ENCODE assay signal across 8 cellular contexts in genomic region chr10:22253578-22253882, GRCh38. TPM values are rescaled to one million over a fixed set of nuclear protein-coding genes. Genes with fewer than 3 reads are reported as not detected.
DNase-seq lines count a peak whose midpoint lies in the region; ATAC-seq and TF ChIP-seq lines count a peak whose summit lies in the region.

No MANE protein-coding gene starts in this region.

- H3K9ac ChIP-seq in neural progenitor cell: no peak overlapping the region

- H3K79me2 ChIP-seq in neural progenitor cell (ENCODE audit: low read depth): no peaks in the 10 kb centered on the region

- peak overlapping the region; percentile 89 to 98 (median 97) for H3K27ac Mint-ChIP-seq in CD4-positive, alpha-beta memory T cell
- peak overlapping the region; percentile 96 for H3K27ac Mint-ChIP-seq in activated CD4-positive, alpha-beta memory T cell treated with anti-CD3 and anti-CD28 coated beads, Interleukin-2, amount 10 ng/mL, durations not matched to agents 7 days and 5 days
- H3K27ac Mint-ChIP-seq in neural progenitor cell: no peak overlapping the region

- WGBS in aorta, 2 donors: 64 to 65% methylated on average over 24 of the region's 24 CpGs

- peaks cover 5% of the 10 kb centered on the region for H4K20me1 ChIP-seq in neural progenitor cell (ENCODE audit: low read depth)

- peaks cover 8 to 44% (median 25%) of the 10 kb centered on the region in 4 donors for H3K4me1 Mint-ChIP-seq in CD4-positive, alpha-beta memory T cell
- peaks cover 28% of the 10 kb centered on the region for H3K4me1 Mint-ChIP-seq in activated CD4-positive, alpha-beta memory T cell treated with anti-CD3 and anti-CD28 coated beads, Interleukin-2, amount 10 ng/mL, durations not matched to agents 7 days and 5 days
- H3K4me1 Mint-ChIP-seq in neural progenitor cell: peaks cover 6% of the 10 kb centered on the region

- peak; percentile 55 for ATAC-seq in aorta (ENCODE audit: low FRiP score)

- intact Hi-C loops in CD4-positive, alpha-beta memory T cell (cut with micrococcal nuclease): loop anchor here (1.0 to 10.0 kb wide), 7 partner anchors 63 to 841 kb away; partner anchors contain the start of genes COMMD3, DNAJC1, MSRB2 and SKIDA1
- intact Hi-C loops in aorta (cut with DNase I): loop anchor here (2.0 to 10.0 kb wide), 7 partner anchors 25 to 811 kb away; partner anchors contain the start of genes COMMD3 (in 2 of the 2) and DNAJC1 (in 1 of the 2)

- peak; percentile 44 to 56 (median 51) for DNase-seq in CD4-positive, alpha-beta memory T cell
- DNase-seq in activated CD4-positive, alpha-beta memory T cell treated with anti-CD3 and anti-CD28 coated beads, Interleukin-2, amount 10 ng/mL, durations not matched to agents 7 days and 5 days: peak; percentile 46
- DNase-seq in fibroblast of mammary gland (ENCODE audit: low read depth) (no peak), neural progenitor cell (ENCODE audit: low spot score) (peak; percentile 72), aorta (peak; percentile 72 to 87), dedifferentiated amniotic fluid mesenchymal stem cell (ENCODE audit: extremely low spot score) (no peak), NCI-H69 (lab: John Stamatoyannopoulos, UW) (no peak), midbrain (lab: John Stamatoyannopoulos, UW) (no peak)

- POLR2A ChIA-PET in CD4-positive, alpha-beta memory T cell (lab: Charles Lee; ENCODE audit: partially characterized antibody): interaction anchor here (1.0 to 5.6 kb wide), 13 partner anchors 10 to 726 kb away, joined by 3 to 66 read pairs (median 5); partner anchors contain the start of genes COMMD3 and DNAJC1
- POLR2A ChIA-PET in activated CD4-positive, alpha-beta memory T cell treated with anti-CD3 and anti-CD28 coated beads, Interleukin-2, amount 10 ng/mL, durations not matched to agents 7 days and 5 days (lab: Charles Lee): interaction anchor here (1.0 to 3.6 kb wide), 9 partner anchors 15 to 260 kb away, joined by 3 to 32 read pairs (median 7); partner anchors contain the start of genes COMMD3 and DNAJC1

- peak overlapping the region; percentile 94 for H2AFZ ChIP-seq in neural progenitor cell (replicated peaks)

- no peaks in the 10 kb centered on the region for H3K9me3 ChIP-seq in CD4-positive, alpha-beta memory T cell (ENCODE audit: control insufficient read depth in 1 of 2, low read length in 2 of 2)
- H3K9me3 ChIP-seq in neural progenitor cell (ENCODE audit: low read depth): no peaks in the 10 kb centered on the region
- H3K9me3 ChIP-seq in aorta (ENCODE audit: control insufficient read depth, low read length): no peaks in the 10 kb centered on the region

- peak overlapping the region; percentile 70 to 97 for H3K4me3 ChIP-seq in CD4-positive, alpha-beta memory T cell (ENCODE audit: low read length in 2 of 2)
- peak overlapping the region; percentile 67 for H3K4me3 ChIP-seq in fibroblast of mammary gland (ENCODE audit: control insufficient read depth, low read depth, low read length)
- H3K4me3 ChIP-seq in neural progenitor cell: peak overlapping the region; percentile 60
- H3K4me3 ChIP-seq in aorta (ENCODE audit: low read length in 2 of 2): no peak overlapping the region

- H3K9me3 Mint-ChIP-seq in CD4-positive, alpha-beta memory T cell: peaks cover 0 to 2% (median 0%) of the 10 kb centered on the region in 8 donors
- no peaks in the 10 kb centered on the region for H3K9me3 Mint-ChIP-seq in activated CD4-positive, alpha-beta memory T cell treated with anti-CD3 and anti-CD28 coated beads, Interleukin-2, amount 10 ng/mL, durations not matched to agents 7 days and 5 days
- H3K9me3 Mint-ChIP-seq in neural progenitor cell: no peaks in the 10 kb centered on the region

- peaks cover 0 to 13% of the 10 kb centered on the region in 2 donors for H3K36me3 Mint-ChIP-seq in CD4-positive, alpha-beta memory T cell
- peaks cover 7% of the 10 kb centered on the region for H3K36me3 Mint-ChIP-seq in activated CD4-positive, alpha-beta memory T cell treated with anti-CD3 and anti-CD28 coated beads, Interleukin-2, amount 10 ng/mL, durations not matched to agents 7 days and 5 days (ENCODE audit: low read depth)
- H3K36me3 Mint-ChIP-seq in neural progenitor cell: no peaks in the 10 kb centered on the region

- peak overlapping the region; percentile 79 for H3K4me2 ChIP-seq in neural progenitor cell

- H3F3A ChIP-seq in neural progenitor cell (ENCODE audit: low read depth): peaks cover 17% of the 10 kb centered on the region

- peak overlapping the region; percentile 78 for H3K27ac ChIP-seq in CD4-positive, alpha-beta memory T cell (ENCODE audit: low read depth, low read length)
- H3K27ac ChIP-seq in neural progenitor cell: no peak overlapping the region
- H3K27ac ChIP-seq in aorta (ENCODE audit: low read depth in 1 of 2, low read length in 2 of 2): peak overlapping the region in 1 of 2 donors; percentile 92

- CTCF ChIA-PET in CD4-positive, alpha-beta memory T cell (lab: Charles Lee; ENCODE audit: partially characterized antibody): interaction anchor here (0.9 to 2.6 kb wide), 9 partner anchors 9 to 231 kb away, joined by 3 to 14 read pairs (median 3); partner anchors contain the start of gene COMMD3
- CTCF ChIA-PET in activated CD4-positive, alpha-beta memory T cell treated with anti-CD3 and anti-CD28 coated beads, Interleukin-2, amount 10 ng/mL, durations not matched to agents 7 days and 5 days (lab: Charles Lee): interaction anchor here (0.6 to 1.2 kb wide), 3 partner anchors 8 to 244 kb away, joined by 3 read pairs; no protein-coding TSS in a partner anchor

- H3K27me3 ChIP-seq in CD4-positive, alpha-beta memory T cell (ENCODE audit: insufficient read depth, low read length): no peaks in the 10 kb centered on the region
- H3K27me3 ChIP-seq in neural progenitor cell (peaks cover 98% of the 10 kb centered on the region), aorta (ENCODE audit: control insufficient read depth in 1 of 2, insufficient read depth in 2 of 2, low read length in 1 of 2) (no peaks in the 10 kb centered on the region)

- peaks cover 0 to 2% of the 10 kb centered on the region in 2 donors for H3K27me3 Mint-ChIP-seq in CD4-positive, alpha-beta memory T cell
- peaks cover 14% of the 10 kb centered on the region for H3K27me3 Mint-ChIP-seq in activated CD4-positive, alpha-beta memory T cell treated with anti-CD3 and anti-CD28 coated beads, Interleukin-2, amount 10 ng/mL, durations not matched to agents 7 days and 5 days
- H3K27me3 Mint-ChIP-seq in neural progenitor cell (ENCODE audit: insufficient read depth, low read depth): peaks cover 36% of the 10 kb centered on the region

- peaks cover 29% of the 10 kb centered on the region for H3K4me1 ChIP-seq in CD4-positive, alpha-beta memory T cell (ENCODE audit: insufficient read depth, low read length)
- H3K4me1 ChIP-seq in neural progenitor cell: no peaks in the 10 kb centered on the region
- H3K4me1 ChIP-seq in aorta (ENCODE audit: control insufficient read depth in 1 of 2, insufficient read depth in 2 of 2, low read length in 2 of 2): no peaks in the 10 kb centered on the region

- H3K4me3 Mint-ChIP-seq in CD4-positive, alpha-beta memory T cell: peak overlapping the region; percentile 91 to 94 (median 93)
- peak overlapping the region; percentile 83 for H3K4me3 Mint-ChIP-seq in activated CD4-positive, alpha-beta memory T cell treated with anti-CD3 and anti-CD28 coated beads, Interleukin-2, amount 10 ng/mL, durations not matched to agents 7 days and 5 days
- peak overlapping the region; percentile 87 for H3K4me3 Mint-ChIP-seq in neural progenitor cell

- TF ChIP-seq CTCF in fibroblast of mammary gland (conservative IDR thresholded peaks at IDR 0.05; ENCODE audit: control insufficient read depth, insufficient read depth, low read depth, low read length) (no peak), neural progenitor cell (IDR thresholded peaks at IDR 0.05) (no peak)

- H3K36me3 ChIP-seq in CD4-positive, alpha-beta memory T cell (ENCODE audit: insufficient read depth, low read length): no peaks in the 10 kb centered on the region
- no peaks in the 10 kb centered on the region for H3K36me3 ChIP-seq in neural progenitor cell
- no peaks in the 10 kb centered on the region for H3K36me3 ChIP-seq in aorta (ENCODE audit: control insufficient read depth in 1 of 2, insufficient read depth in 2 of 2, low read length in 1 of 2)

RNA-seq across cellular contexts. Expression of gene EBLN1, which starts 35.7 kb away (rescaled TPM):
- not detected for total RNA-seq in CD4-positive, alpha-beta memory T cell
- polyA plus RNA-seq in CD4-positive, alpha-beta memory T cell: not detected
- total RNA-seq in activated CD4-positive, alpha-beta memory T cell treated with anti-CD3 and anti-CD28 coated beads, Interleukin-2, amount 10 ng/mL, durations not matched to agents 7 days and 5 days: not detected
- total RNA-seq in neural progenitor cell (ENCODE audit: low replicate concordance) (not detected in 2 replicates), aorta (not detected)
- polyA plus RNA-seq in aorta: not detected

Comparison
In these comparisons a context has a peak if more than half of its experiments do, and no peak if none do; other contexts are left out.
1. DNase-seq: peak in CD4-positive, alpha-beta memory T cell (5 of 5), activated CD4-positive, alpha-beta memory T cell treated with anti-CD3 and anti-CD28 coated beads, Interleukin-2, amount 10 ng/mL, durations not matched to agents 7 days and 5 days (single experiment), neural progenitor cell (single experiment) and aorta (2 of 2); none in fibroblast of mammary gland (single experiment), dedifferentiated amniotic fluid mesenchymal stem cell (single experiment), NCI-H69 (single experiment) and midbrain (single experiment).
2. H3K4me3 ChIP-seq: peak in CD4-positive, alpha-beta memory T cell (2 of 2), fibroblast of mammary gland (single experiment) and neural progenitor cell (single experiment); none in aorta (0 of 2).
3. Peak in every context shown above with its lines, with median percentiles within 50 percentile points of each other: H3K4me3 Mint-ChIP-seq.